In genomic region chr2:36366491-36367120, GRCh38 we compare ENCODE assay signal across 13 cellular contexts. TPM values are rescaled to one million over a fixed set of nuclear protein-coding genes. Genes with fewer than 3 reads are reported as not detected.
DNase-seq lines count a peak whose midpoint lies in the region; ATAC-seq, FAIRE-seq and TF ChIP-seq lines count a peak whose summit lies in the region.
"Had no signal": no experiment of that assay in that cellular context is flagged by ENCODE, and none has a peak within 500 bp of the region (broad histone marks: within the 10 kb centered on the region; RNA-seq: fewer than 3 reads in every experiment).

No MANE protein-coding gene starts in this region.

- dilution Hi-C loops in IMR-90 (cut with HindIII; ENCODE audit: low sequenced_read_pairs, unreplicated experiment) = no loop called here
- dilution Hi-C loops in keratinocyte (cut with MboI; ENCODE audit: extremely low pct_ligation_motif_present, low sequenced_read_pairs) = no loop called here

- FAIRE-seq in keratinocyte (lab: Jason Lieb, UNC) = peak; percentile 62
- FAIRE-seq: H54, K562 had no signal

- H3K27ac ChIP-seq in IMR-90 (ENCODE audit: insufficient read depth, low read length) (peak overlapping the region; percentile 32; the same call in 1 of the 2 replicates), breast epithelium (peak overlapping the region; percentile 82 to 88), keratinocyte (ENCODE audit: control insufficient read depth, insufficient read depth, low read length) (peak overlapping the region; percentile 74), thoracic aorta (peak overlapping the region; percentile 23 to 31)

- H3K4me1 ChIP-seq in IMR-90 (ENCODE audit: control insufficient read depth, insufficient read depth, low read length) (peaks cover 48% of the 10 kb centered on the region), breast epithelium (peaks cover 20 to 44% of the 10 kb centered on the region in 2 donors), keratinocyte (ENCODE audit: control insufficient read depth, extremely low read depth, insufficient read depth, low read length) (peaks cover 96% of the 10 kb centered on the region), thoracic aorta (ENCODE audit: control insufficient read depth in 1 of 2, low read depth in 2 of 2) (peaks cover 81 to 98% of the 10 kb centered on the region in 2 donors)

- CTCF ChIA-PET in IMR-90 (lab: Yijun Ruan, JAX) = interaction anchor here (0.5 kb wide), 1 partner anchor 24 kb away, joined by 3 read pairs; no protein-coding TSS in a partner anchor

- no peak for TF ChIP-seq RAD21 in IMR-90 (IDR thresholded peaks at IDR 0.05; ENCODE audit: low read length)

- H3K79me1 ChIP-seq in IMR-90 (ENCODE audit: low read depth in 1 of 2, low read length in 2 of 2) = peaks cover 0 to 33% of the 10 kb centered on the region in 2 experiments; a peak in 2 of 4 replicates

- H3K79me2 ChIP-seq in keratinocyte (ENCODE audit: control insufficient read depth, insufficient read depth, low read length) = peaks cover 93% of the 10 kb centered on the region

- no peak overlapping the region for H2AFZ ChIP-seq in IMR-90 (replicated peaks; ENCODE audit: low read length, poor library complexity)
- no peak overlapping the region for H2AFZ ChIP-seq in keratinocyte (ENCODE audit: control insufficient read depth, low read length)

- POLR2A ChIA-PET in IMR-90 (lab: Charles Lee; ENCODE audit: unreplicated experiment) = interaction anchor here (0.5 kb wide), 1 partner anchor 710 kb away, joined by 5 read pairs; no protein-coding TSS in a partner anchor

- H2BK5ac ChIP-seq in IMR-90 (ENCODE audit: low read depth, low read length, poor library complexity, severe bottlenecking) = peak overlapping the region; percentile 83

- H3K4me3 ChIP-seq in IMR-90 (ENCODE audit: insufficient read depth, low read depth, low read length) = no peak overlapping the region
- H3K4me3 ChIP-seq in breast epithelium = peak overlapping the region in 1 of 3 donors; percentile 29
- H3K4me3 ChIP-seq in keratinocyte (ENCODE audit: control insufficient read depth in 2 of 3, extremely low read depth in 1 of 3, insufficient read depth in 2 of 3, low read depth in 1 of 3, low read length in 3 of 3) = peak overlapping the region in 1 of 3 experiments; percentile 2
- H3K4me3 ChIP-seq in thoracic aorta = no peak overlapping the region
- H3K4me3 ChIP-seq: K562 had no signal

- in situ Hi-C loops in IMR-90 (cut with MboI; ENCODE audit: low sequenced_read_pairs) = no loop called here

- TF ChIP-seq POLR2A in IMR-90 (IDR thresholded peaks at IDR 0.05; ENCODE audit: low read depth, low read length) (no peak), breast epithelium (IDR thresholded peaks at IDR 0.05) (no peak)

- H2AK5ac ChIP-seq in IMR-90 (ENCODE audit: low read depth, low read length) = peak overlapping the region; percentile 48; the same call in 1 of the 2 replicates

- H3K23ac ChIP-seq in IMR-90 (ENCODE audit: low read depth, low read length) = peak overlapping the region; percentile 84

- no peaks in the 10 kb centered on the region for H3K9me3 ChIP-seq in IMR-90 (ENCODE audit: control insufficient read depth, insufficient read depth, low read length)
- H3K9me3 ChIP-seq in breast epithelium = no peaks in the 10 kb centered on the region
- no peaks in the 10 kb centered on the region for H3K9me3 ChIP-seq in keratinocyte (ENCODE audit: control insufficient read depth, low read depth, low read length)
- H3K9me3 ChIP-seq in thoracic aorta = no peaks in the 10 kb centered on the region

- ATAC-seq in IMR-90 (ENCODE audit: low read depth) (no peak), thoracic aorta (ENCODE audit: insufficient number of reproducible peaks, low FRiP score, low read depth) (no peak)
- ATAC-seq: K562 had no signal

- intact Hi-C loops in IMR-90 (cut with micrococcal nuclease) = no loop called here
- intact Hi-C loops in breast epithelium (cut with DNase I; ENCODE audit: low total_unique reads) = no loop called here

- H2AK9ac ChIP-seq in IMR-90 (replicated peaks; ENCODE audit: low read depth, low read length, poor library complexity) = no peak overlapping the region

- H2BK120ac ChIP-seq in IMR-90 (ENCODE audit: low read depth, low read length) = peak overlapping the region; percentile 55

- H3K27me3 ChIP-seq in IMR-90 (ENCODE audit: control insufficient read depth, insufficient read depth, low read length) (no peaks in the 10 kb centered on the region), breast epithelium (no peaks in the 10 kb centered on the region), keratinocyte (ENCODE audit: control insufficient read depth, extremely low read depth, insufficient read depth, low read length) (no peaks in the 10 kb centered on the region), thoracic aorta (replicated peaks; ENCODE audit: insufficient read depth) (no peaks in the 10 kb centered on the region)

- H3K9me1 ChIP-seq in IMR-90 (ENCODE audit: insufficient read depth, low read length) (peaks cover 24% of the 10 kb centered on the region), keratinocyte (ENCODE audit: control insufficient read depth, extremely low read depth, insufficient read depth, low read length) (no peaks in the 10 kb centered on the region)

- no peak overlapping the region; the same call in 1 of the 2 replicates for H3K9ac ChIP-seq in IMR-90 (ENCODE audit: low read depth, low read length)
- H3K9ac ChIP-seq in keratinocyte (ENCODE audit: control insufficient read depth, extremely low read depth, insufficient read depth, low read length) = peak overlapping the region; percentile 23

- H3K18ac ChIP-seq in IMR-90 (ENCODE audit: low read depth, low read length) = peak overlapping the region; percentile 86; the same call in 1 of the 2 replicates

- no TSS peak for BruUV-seq in IMR-90 (replicated peaks; lab: Mats Ljungman, UMichigan)

- peak overlapping the region; percentile 26; the same call in 1 of the 2 replicates for H4K5ac ChIP-seq in IMR-90 (ENCODE audit: low read depth, low read length)

- H4K8ac ChIP-seq in IMR-90 (ENCODE audit: low read depth in 2 of 2, low read length in 2 of 2) = peak overlapping the region in 1 of 2 experiments; percentile 52; a peak in 2 of 4 replicates

- H3K56ac ChIP-seq in IMR-90 (ENCODE audit: extremely low read depth, insufficient read depth, low read length) = 0 out of 2 replicates have a peak overlapping the region, but pooled peaks have one; percentile 10

- no peak for TF ChIP-seq CTCF in IMR-90 (conservative IDR thresholded peaks at IDR 0.05; ENCODE audit: low read depth, low read length)
- no peak for TF ChIP-seq CTCF in breast epithelium (IDR thresholded peaks at IDR 0.05)
- no peak for TF ChIP-seq CTCF in keratinocyte (optimal IDR thresholded peaks at IDR 0.05 in 1 of 3, IDR thresholded peaks at IDR 0.05 in 1 of 3, conservative IDR thresholded peaks at IDR 0.05 in 1 of 3; ENCODE audit: extremely low read depth in 1 of 3, insufficient read depth in 2 of 3, low read length in 3 of 3)
- no peak for TF ChIP-seq CTCF in thoracic aorta (IDR thresholded peaks at IDR 0.05)

- peak overlapping the region; percentile 84; the same call in 1 of the 2 replicates for H3K14ac ChIP-seq in IMR-90 (replicated peaks; ENCODE audit: low read depth, low read length)

- peak overlapping the region; percentile 81 for H3K4me2 ChIP-seq in IMR-90 (ENCODE audit: low read depth, low read length)
- H3K4me2 ChIP-seq in keratinocyte (ENCODE audit: control insufficient read depth, extremely low read depth, insufficient read depth, low read depth, low read length) = peak overlapping the region; percentile 67

- peak overlapping the region; percentile 75 for H3K4ac ChIP-seq in IMR-90 (ENCODE audit: low read depth, low read length)

- H3K36me3 ChIP-seq in IMR-90 (ENCODE audit: control insufficient read depth, insufficient read depth, low read length) = peaks cover 9% of the 10 kb centered on the region
- H3K36me3 ChIP-seq in breast epithelium = no peaks in the 10 kb centered on the region
- H3K36me3 ChIP-seq in keratinocyte (ENCODE audit: control insufficient read depth in 2 of 2, extremely low read depth in 1 of 2, insufficient read depth in 2 of 2, low read length in 2 of 2) = peaks cover 0 to 2% of the 10 kb centered on the region in 2 experiments
- H3K36me3 ChIP-seq in thoracic aorta = no peaks in the 10 kb centered on the region

- DNase-seq in IMR-90 (no peak), breast epithelium (ENCODE audit: low spot score in 2 of 2) (no peak), keratinocyte (ENCODE audit: low read depth, low spot score) (no peak), thoracic aorta (ENCODE audit: low spot score) (no peak), A172 (ENCODE audit: low spot score) (no peak), NCI-H1930 (lab: John Stamatoyannopoulos, UW) (no peak)
- DNase-seq in activated T-cell treated with anti-CD3 and anti-CD28 coated beads, Interleukin-2, amount 50 U/mL, for 48 hours = no peak
- DNase-seq: activated gamma-delta T cell treated with Interleukin-2 at 50 U/mL for 16 hours; glutamatergic neuron; NCI-H187; stimulated activated CD4-positive, alpha-beta T cell treated with anti-CD3 and anti-CD28 coated beads, Interleukin-4, amount 100 ng/mL, for 1 hour had no signal

- no peak overlapping the region for H2BK20ac ChIP-seq in IMR-90 (ENCODE audit: low read depth, low read length)

- 57% methylated on average over 1 of the region's 3 CpGs; no CpG with 5 or more reads in 1 of the 2 experiments for WGBS in IMR-90 (ENCODE audit: extremely low coverage in 2 of 2, insufficient read length in 1 of 2), 2 experiments

- H2BK15ac ChIP-seq in IMR-90 (ENCODE audit: low read depth, low read length) = peak overlapping the region; percentile 60; the same call in 2 of the 3 replicates

- peaks cover 89% of the 10 kb centered on the region for H4K20me1 ChIP-seq in IMR-90 (ENCODE audit: insufficient read depth, low read length)
- H4K20me1 ChIP-seq in keratinocyte (ENCODE audit: control insufficient read depth, extremely low read depth, insufficient read depth, low read length) = no peaks in the 10 kb centered on the region

- 0 out of 2 replicates have a peak overlapping the region, but pooled peaks have one; percentile 33 for H4K91ac ChIP-seq in IMR-90 (ENCODE audit: insufficient read depth, low read depth, low read length)

RNA-seq across cellular contexts. Expression of gene CRIM1, which starts 11.0 kb away (rescaled TPM):
- total RNA-seq in IMR-90 (2012; rRNA removed) = 436 and 490 TPM in 2 replicates
- polyA plus RNA-seq in IMR-90 (2012; rRNA removed) = 285 and 316 TPM in 2 replicates
- 203 and 263 TPM in 2 replicates for polyA plus RNA-seq in IMR-90 (2012; cell fraction: cytosol; rRNA removed)
- 109 and 133 TPM in 2 replicates for polyA plus RNA-seq in IMR-90 (2012; cell fraction: nucleus; rRNA removed; ENCODE audit: low replicate concordance)
- total RNA-seq in breast epithelium = 100 to 1,000 TPM; 166 to 187 (median 178) TPM
- polyA plus RNA-seq in keratinocyte = 98.3 to 136 TPM (median 116 TPM) in 3 replicates
- polyA plus RNA-seq in keratinocyte (2011; ENCODE audit: low read depth) = 32.2 TPM
- 54.2 and 69.7 TPM in 2 replicates for polyA plus RNA-seq in keratinocyte (2011; cell fraction: cytosol; rRNA removed)
- 316 and 318 TPM in 2 replicates for polyA plus RNA-seq in keratinocyte (2011; cell fraction: nucleus; rRNA removed)
- polyA plus RNA-seq in keratinocyte (2012; ENCODE audit: low replicate concordance) = 51.3 and 110 TPM in 2 replicates
- 353 to 631 TPM (median 519 TPM) in 3 replicates for polyA minus RNA-seq in keratinocyte
- polyA minus RNA-seq in keratinocyte (2011; cell fraction: cytosol; rRNA and poly(A)+ RNA removed) = 371 TPM
- 966 and 975 TPM in 2 replicates for polyA minus RNA-seq in keratinocyte (2011; cell fraction: nucleus; rRNA and poly(A)+ RNA removed)
- 100 to 1,000 TPM; 217 to 465 TPM for total RNA-seq in thoracic aorta
- 395 and 406 TPM in 2 replicates for total RNA-seq in A172 (2014; rRNA removed; shearing (Covaris generic))

Comparison
In these comparisons a context has a peak if more than half of its experiments do, and no peak if none do; other contexts are left out.
1. H3K27ac ChIP-seq: peak in every context shown above with its lines; median percentile 85 in breast epithelium; 74 in keratinocyte; 32 in IMR-90; 27 in thoracic aorta.